23 cellular contexts compared by ENCODE assay signal in the genomic region with DNA sequence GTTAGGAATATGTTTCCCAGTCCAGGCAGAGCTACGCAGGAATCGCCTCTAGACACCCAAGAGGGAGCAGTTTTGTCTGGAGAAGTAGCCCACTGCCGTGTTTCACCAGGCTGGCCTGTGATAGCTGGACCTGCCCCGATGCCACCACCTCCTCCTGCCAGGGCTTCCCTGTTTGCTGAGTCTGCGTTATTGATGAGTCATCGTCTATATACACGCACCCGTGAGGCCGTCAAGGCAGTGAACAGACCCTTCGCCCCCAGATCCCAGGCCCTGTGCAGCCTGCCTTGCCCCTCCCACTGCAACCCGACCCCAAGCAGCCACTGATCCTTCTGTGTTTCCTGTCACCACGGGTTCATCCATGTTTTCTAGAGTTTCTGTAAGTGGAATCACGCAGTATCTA.
"Had no signal": no experiment of that assay in that cellular context is flagged by ENCODE, and none has a peak within 500 bp of the region (broad histone marks: within the 10 kb centered on the region; RNA-seq: fewer than 3 reads in every experiment).

No MANE protein-coding gene starts in this region.

- H3K36me3 Mint-ChIP-seq: naive B cell had no signal

- H3K36me3 ChIP-seq: colonic mucosa, ovary, suprapubic skin, thyroid gland, upper lobe of right lung had no signal

- H3K4me1 ChIP-seq: colonic mucosa had no signal

- H3K27me3 ChIP-seq: colonic mucosa, hepatocyte, ovary, suprapubic skin, thyroid gland, upper lobe of right lung had no signal

- H3K4me2 ChIP-seq: hepatocyte, smooth muscle cell had no signal

- FAIRE-seq: endothelial cell of umbilical vein, kidney had no signal

- H3K79me2 ChIP-seq: hepatocyte had no signal

- H3K9me3 ChIP-seq: colonic mucosa, ovary, suprapubic skin, thyroid gland, upper lobe of right lung had no signal

- ATAC-seq: left cardiac atrium, left ventricle myocardium superior, right cardiac atrium, upper lobe of right lung had no signal

- H3K4me3 Mint-ChIP-seq: endodermal cell had no signal

- H3K27ac ChIP-seq: colonic mucosa, hepatocyte, ovary, suprapubic skin, thyroid gland, upper lobe of right lung had no signal

- H2AFZ ChIP-seq: hepatocyte had no signal

- H3K4me3 ChIP-seq: colonic mucosa, hepatocyte, lung, ovary, smooth muscle cell, suprapubic skin, thyroid gland, upper lobe of right lung had no signal

- DNase-seq: colonic mucosa; dermis blood vessel endothelial cell; effector CD4-positive, alpha-beta T cell; endodermal cell; erythroblast; foreskin melanocyte; kidney; left cardiac atrium; left ventricle myocardium superior; mesenchymal stem cell; naive B cell; nucleus accumbens; ovary; right cardiac atrium; stimulated activated CD4-positive, alpha-beta T cell treated with anti-CD3 and anti-CD28 coated beads, Interleukin-2, amount 100 ng/mL, for 48 hours; stimulated activated naive CD4-positive, alpha-beta T cell treated with Interleukin-2 at 50 U/mL for 16 hours; thyroid gland; upper lobe of right lung had no signal

- H3K27ac Mint-ChIP-seq: endodermal cell, naive B cell had no signal
